Comparison of ENCODE assay signal across 1 cellular context in genomic region chr2:218829868-218830451, GRCh38.
TF ChIP-seq lines count a peak whose summit lies in the region.

No MANE protein-coding gene starts in this region.

TF ChIP-seq in HepG2, 621 proteins besides CTCF, POLR2A, EP300 and RAD21:
- TF ChIP-seq SETDB1 (CRISPR knock-in tag; IDR thresholded peaks at IDR 0.05; ENCODE audit: borderline replicate concordance), result no peak
- TF ChIP-seq ATM (IDR thresholded peaks at IDR 0.05; ENCODE audit: borderline replicate concordance), result no peak
- no peak for TF ChIP-seq TEAD3 (CRISPR knock-in tag; optimal IDR thresholded peaks at IDR 0.05; ENCODE audit: borderline replicate concordance)
- TF ChIP-seq SSRP1 (CRISPR knock-in tag; IDR thresholded peaks at IDR 0.05), result no peak
- no peak for TF ChIP-seq DNMT1 (CRISPR knock-in tag; IDR thresholded peaks at IDR 0.05)
- TF ChIP-seq RORA (CRISPR knock-in tag; IDR thresholded peaks at IDR 0.05), result no peak
- no peak for TF ChIP-seq ZNF275 (CRISPR knock-in tag; IDR thresholded peaks at IDR 0.05; ENCODE audit: borderline replicate concordance)
